Comparison of ENCODE assay signal across 21 cellular contexts in the genomic region with DNA sequence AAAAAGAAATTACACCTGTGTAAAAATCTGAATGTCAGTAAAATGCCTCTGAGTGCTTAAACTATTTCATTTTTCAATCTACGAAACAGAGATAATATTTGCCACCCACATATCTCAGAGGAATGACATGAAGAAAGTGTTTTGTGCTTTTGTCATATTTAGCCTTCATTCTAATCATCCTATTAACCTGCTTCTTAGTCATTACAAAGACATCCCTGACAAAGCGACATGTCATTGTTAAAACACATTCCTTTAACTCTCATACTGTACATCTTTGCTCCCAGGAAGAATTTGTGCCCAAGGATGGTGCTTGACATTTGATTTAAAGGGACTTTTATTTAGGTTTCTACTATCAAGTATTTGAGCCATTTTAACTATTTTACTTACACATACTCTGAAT.
DNase-seq lines count a peak whose midpoint lies in the region; ATAC-seq, FAIRE-seq and TF ChIP-seq lines count a peak whose summit lies in the region.
"Had no signal": no experiment of that assay in that cellular context is flagged by ENCODE, and none has a peak within 500 bp of the region (broad histone marks: within the 10 kb centered on the region; RNA-seq: fewer than 3 reads in every experiment).

No MANE protein-coding gene starts in this region.

- H2AFZ ChIP-seq in hepatocyte = no peak overlapping the region

- no peak for FAIRE-seq in urothelium cell line (lab: Jason Lieb, UNC)
- FAIRE-seq: GM12878, GM19239, K562 had no signal

- TF ChIP-seq CTCF in RWPE1 (conservative IDR thresholded peaks at IDR 0.05; ENCODE audit: low read depth) = 0 out of 2 replicates have a peak, but pooled peaks have one; percentile 2
- TF ChIP-seq CTCF in hepatocyte (IDR thresholded peaks at IDR 0.05; ENCODE audit: poor library complexity) = no peak

- POLR2A ChIA-PET in RWPE1 (lab: Yijun Ruan, JAX; ENCODE audit: low non-redundant PET) = no interaction called here

- H3K27ac ChIP-seq in RWPE1 = no peak overlapping the region
- no peak overlapping the region for H3K27ac ChIP-seq in hepatocyte
- H3K27ac ChIP-seq: C4-2B had no signal

- H3K4me3 ChIP-seq in hepatocyte = no peak overlapping the region
- H3K4me3 ChIP-seq: GM12878, K562 had no signal

- H3K79me2 ChIP-seq in hepatocyte = no peaks in the 10 kb centered on the region

- H3K36me3 ChIP-seq in hepatocyte (replicated peaks; ENCODE audit: insufficient read depth, low read depth) = no peaks in the 10 kb centered on the region

- H3K9me2 ChIP-seq in hepatocyte (replicated peaks; ENCODE audit: insufficient read depth) = no peaks in the 10 kb centered on the region

- H3K9me3 ChIP-seq in hepatocyte (ENCODE audit: low read depth) = no peaks in the 10 kb centered on the region

- no peaks in the 10 kb centered on the region for H3K4me1 ChIP-seq in hepatocyte (ENCODE audit: insufficient read depth)

- ATAC-seq in GM18907 (IDR thresholded peaks at IDR 0.05; ENCODE audit: unreplicated experiment) = no peak
- ATAC-seq: GM12878, K562 had no signal

- peak; percentile 11 for DNase-seq in HS-5 (ENCODE audit: low read depth)
- DNase-seq in RWPE1 (ENCODE audit: low spot score) = no peak
- DNase-seq in kidney glomerular epithelial cell (lab: John Stamatoyannopoulos, UW) = peak; percentile 4
- peak; percentile 1 for DNase-seq in urothelium cell line (ENCODE audit: low spot score)
- DNase-seq in activated CD4-positive, alpha-beta T cell treated with anti-CD3 and anti-CD28 coated beads for 4 hours = no peak
- DNase-seq in hepatocyte (ENCODE audit: low spot score) = no peak
- DNase-seq in NCI-H2171 treated with DMSO at 0.1 percent for 48 hours (lab: John Stamatoyannopoulos, UW) = no peak
- DNase-seq: AML-193; DMS 273 treated with DMSO at 0.1 percent for 48 hours; DND-41; GOT3; NCI-H1694 treated with DMSO at 0.1 percent for 48 hours; NCI-H510A; NCI-H748 treated with DMSO at 0.1 percent for 48 hours; NK-92 treated with Interleukin-12 subunit alpha and Interleukin-12 subunit beta, amount 100 ng/mL, for 24 hours; SW 1271 had no signal

- CTCF ChIA-PET in RWPE1 (lab: Yijun Ruan, JAX) = no interaction called here

- H3K4me2 ChIP-seq in hepatocyte = no peak overlapping the region

- H4K20me1 ChIP-seq in hepatocyte (ENCODE audit: insufficient read depth, poor library complexity, severe bottlenecking) = no peaks in the 10 kb centered on the region

- WGBS in hepatocyte (ENCODE audit: low lambda C conversion rate, missing lambda C conversion rate) = 78% methylated on average over 2 of the region's 2 CpGs

- no peaks in the 10 kb centered on the region for H3K27me3 ChIP-seq in hepatocyte

Comparison
In these comparisons a context has a peak if more than half of its experiments do, and no peak if none do; other contexts are left out.
1. DNase-seq: peak in HS-5 (single experiment), kidney glomerular epithelial cell (single experiment) and urothelium cell line (single experiment); none in RWPE1 (single experiment), activated CD4-positive, alpha-beta T cell treated with anti-CD3 and anti-CD28 coated beads for 4 hours (0 of 2), hepatocyte (single experiment) and NCI-H2171 treated with DMSO at 0.1 percent for 48 hours (single experiment).